ENCODE assay signal across 23 cellular contexts in genomic region chr5:160792732-160793454, GRCh38. TPM values are rescaled to one million over a fixed set of nuclear protein-coding genes. Genes with fewer than 3 reads are reported as not detected.
"Had no signal": no experiment of that assay in that cellular context is flagged by ENCODE, and none has a peak within 500 bp of the region (broad histone marks: within the 10 kb centered on the region; RNA-seq: fewer than 3 reads in every experiment).

No MANE protein-coding gene starts in this region.

- H3K4me1 Mint-ChIP-seq: activated naive CD8-positive, alpha-beta T cell treated with anti-CD3 and anti-CD28 coated beads, Interleukin-2, amount 50 U/mL, for 24 hours had no signal

- H3K9me3 Mint-ChIP-seq: activated naive CD8-positive, alpha-beta T cell treated with anti-CD3 and anti-CD28 coated beads, Interleukin-2, amount 50 U/mL, for 24 hours; activated T-helper 1 cell treated with anti-CD3 and anti-CD28 coated beads, Interleukin-12 subunit alpha, Interleukin-12 subunit beta, Interleukin-2, Interleukin-4 antibody, amounts not matched to agents 30 ng/mL and 10 ng/mL and 1 ng/mL, durations not matched to agents 14 hours and 24 hours and 36 hours; T-helper 1 cell treated with Interleukin-12 subunit alpha and Interleukin-12 subunit beta and Interleukin-4 antibody, amounts not matched to agents 30 μg/mL and 1 μg/mL, for 36 hours; WTC11 had no signal

- H3K27me3 Mint-ChIP-seq: activated naive CD8-positive, alpha-beta T cell treated with anti-CD3 and anti-CD28 coated beads, Interleukin-2, amount 50 U/mL, for 24 hours had no signal

- H3K36me3 ChIP-seq: ascending aorta had no signal

- H3K4me3 Mint-ChIP-seq: activated CD8-positive, alpha-beta T cell treated with anti-CD3 and anti-CD28 coated beads, Interleukin-2, amount 10 ng/mL, durations not matched to agents 7 days and 5 days; activated naive CD8-positive, alpha-beta T cell treated with anti-CD3 and anti-CD28 coated beads, Interleukin-2, amount 50 U/mL, for 24 hours; activated T-helper 1 cell treated with anti-CD3 and anti-CD28 coated beads, Interleukin-12 subunit alpha, Interleukin-12 subunit beta, Interleukin-2, Interleukin-4 antibody, amounts not matched to agents 30 ng/mL and 10 ng/mL and 1 ng/mL, durations not matched to agents 14 hours and 24 hours and 36 hours; T-helper 1 cell treated with Interleukin-12 subunit alpha and Interleukin-12 subunit beta and Interleukin-4 antibody, amounts not matched to agents 30 μg/mL and 1 μg/mL, for 36 hours; WTC11 had no signal

- H3K27ac ChIP-seq: ascending aorta, body of pancreas had no signal

- DNase-seq: activated CD4-positive, alpha-beta T cell treated with anti-CD3 and anti-CD28 coated beads for 48 hours; activated CD4-positive, alpha-beta T cell treated with anti-CD3 and anti-CD28 coated beads, Interleukin-2, amount 50 U/mL, for 4 hours; activated CD4-positive, CD25-positive, alpha-beta regulatory T cell treated with anti-CD3 and anti-CD28 coated beads, Interleukin-2, amount 50 U/mL, for 72 hours; activated CD8-positive, alpha-beta memory T cell treated with anti-CD3 and anti-CD28 coated beads, Interleukin-2, amount 50 U/mL, for 48 hours; activated CD8-positive, alpha-beta T cell treated with anti-CD3 and anti-CD28 coated beads, Interleukin-2, amount 10 ng/mL, durations not matched to agents 7 days and 5 days; activated effector memory CD4-positive, alpha-beta T cell treated with anti-CD3 and anti-CD28 coated beads, Interleukin-2, amount 50 U/mL, for 16 hours; activated naive CD4-positive, alpha-beta T cell treated with Interleukin-2 at 50 U/mL for 16 hours; activated naive CD8-positive, alpha-beta T cell treated with anti-CD3 and anti-CD28 coated beads, Interleukin-2, amount 50 U/mL, for 24 hours; activated T-cell treated with anti-CD3 and anti-CD28 coated beads, Interleukin-2, amount 50 U/mL, for 1 hour; amniotic stem cell; body of pancreas; KG1; NCI-H1048; NCI-H1930; NCI-H510A treated with DMSO at 0.1 percent for 48 hours; SHP77 treated with DMSO at 0.1 percent for 48 hours had no signal

- H3K36me3 Mint-ChIP-seq: activated naive CD4-positive, alpha-beta T cell treated with anti-CD3 and anti-CD28 coated beads, Interleukin-2, amount 50 U/mL, for 72 hours; WTC11 had no signal

- H3K9me3 ChIP-seq: ascending aorta, body of pancreas had no signal

- H3K4me1 ChIP-seq: ascending aorta, body of pancreas had no signal

- H3K27ac Mint-ChIP-seq: activated CD8-positive, alpha-beta T cell treated with anti-CD3 and anti-CD28 coated beads, Interleukin-2, amount 10 ng/mL, durations not matched to agents 7 days and 5 days; activated naive CD4-positive, alpha-beta T cell treated with anti-CD3 and anti-CD28 coated beads, Interleukin-2, amount 50 U/mL, for 72 hours; activated naive CD8-positive, alpha-beta T cell treated with anti-CD3 and anti-CD28 coated beads, Interleukin-2, amount 50 U/mL, for 24 hours; activated T-helper 1 cell treated with anti-CD3 and anti-CD28 coated beads, Interleukin-12 subunit alpha, Interleukin-12 subunit beta, Interleukin-2, Interleukin-4 antibody, amounts not matched to agents 30 ng/mL and 10 ng/mL and 1 ng/mL, durations not matched to agents 14 hours and 24 hours and 36 hours; T-helper 1 cell treated with Interleukin-12 subunit alpha and Interleukin-12 subunit beta and Interleukin-4 antibody, amounts not matched to agents 30 μg/mL and 1 μg/mL, for 36 hours; WTC11 had no signal

- H3K4me3 ChIP-seq: ascending aorta, body of pancreas had no signal

- H3K27me3 ChIP-seq: ascending aorta, body of pancreas had no signal

- ATAC-seq: activated CD8-positive, alpha-beta T cell treated with anti-CD3 and anti-CD28 coated beads, Interleukin-2, amount 10 ng/mL, durations not matched to agents 7 days and 5 days; activated naive CD8-positive, alpha-beta T cell treated with anti-CD3 and anti-CD28 coated beads, Interleukin-2, amount 50 U/mL, for 24 hours; body of pancreas; PC-3; WTC11 had no signal

RNA-seq across cellular contexts. Expression of gene ATP10B, which starts 59.1 kb away (rescaled TPM):
- total RNA-seq: activated CD8-positive, alpha-beta T cell treated with anti-CD3 and anti-CD28 coated beads, Interleukin-2, amount 10 ng/mL, durations not matched to agents 7 days and 5 days; activated naive CD4-positive, alpha-beta T cell treated with anti-CD3 and anti-CD28 coated beads, Interleukin-2, amount 50 U/mL, for 72 hours; activated T-helper 1 cell treated with anti-CD3 and anti-CD28 coated beads, Interleukin-12 subunit alpha, Interleukin-12 subunit beta, Interleukin-2, Interleukin-4 antibody, amounts not matched to agents 30 ng/mL and 10 ng/mL and 1 ng/mL, durations not matched to agents 14 hours and 24 hours and 36 hours; LHCN-M2; PC-3 had no signal
